ENCODE assay signal across 23 cellular contexts in genomic region chr14:99615497-99616245, GRCh38. TPM values are rescaled to one million over a fixed set of nuclear protein-coding genes. Genes with fewer than 3 reads are reported as not detected.
DNase-seq lines count a peak whose midpoint lies in the region; ATAC-seq and TF ChIP-seq lines count a peak whose summit lies in the region.
"Had no signal": no experiment of that assay in that cellular context is flagged by ENCODE, and none has a peak within 500 bp of the region (broad histone marks: within the 10 kb centered on the region; RNA-seq: fewer than 3 reads in every experiment).

No MANE protein-coding gene starts in this region.

- H4K20me1 ChIP-seq in IMR-90 (ENCODE audit: insufficient read depth, low read length), result no peaks in the 10 kb centered on the region

- no peak overlapping the region for H3K4me2 ChIP-seq in IMR-90 (ENCODE audit: low read depth, low read length)
- H3K4me2 ChIP-seq: KMS-11 had no signal

- H2BK5ac ChIP-seq in IMR-90 (ENCODE audit: low read depth, low read length, poor library complexity, severe bottlenecking), result no peak overlapping the region

- no peak overlapping the region; the same call in 1 of the 2 replicates for H4K5ac ChIP-seq in IMR-90 (ENCODE audit: low read depth, low read length)

- no peak overlapping the region for H3K18ac ChIP-seq in IMR-90 (ENCODE audit: low read depth, low read length)

- no peak overlapping the region for H2AK5ac ChIP-seq in IMR-90 (ENCODE audit: low read depth, low read length)

- no peak overlapping the region; the same call in 1 of the 2 replicates for H3K23ac ChIP-seq in IMR-90 (ENCODE audit: low read depth, low read length)

- H3K27me3 ChIP-seq in IMR-90 (ENCODE audit: control insufficient read depth, insufficient read depth, low read length), result no peaks in the 10 kb centered on the region
- no peaks in the 10 kb centered on the region for H3K27me3 ChIP-seq in effector memory CD4-positive, alpha-beta T cell (replicated peaks; ENCODE audit: control insufficient read depth, insufficient read depth, low read length, poor library complexity, severe bottlenecking)
- H3K27me3 ChIP-seq: brain microvascular endothelial cell had no signal

- TF ChIP-seq CTCF in IMR-90 (conservative IDR thresholded peaks at IDR 0.05; ENCODE audit: low read depth, low read length), result no peak

- CTCF ChIA-PET in IMR-90 (lab: Yijun Ruan, JAX), result no interaction called here

- WGBS in IMR-90 (ENCODE audit: extremely low coverage in 2 of 2, insufficient read length in 1 of 2), 2 experiments, result no CpG with 5 or more reads among the region's 8 CpGs

- no peak overlapping the region for H2AK9ac ChIP-seq in IMR-90 (replicated peaks; ENCODE audit: low read depth, low read length, poor library complexity)

- dilution Hi-C loops in IMR-90 (cut with HindIII; ENCODE audit: low sequenced_read_pairs, unreplicated experiment), result no loop called here

- H3K9me3 ChIP-seq in IMR-90 (ENCODE audit: control insufficient read depth, insufficient read depth, low read length), result no peaks in the 10 kb centered on the region
- no peaks in the 10 kb centered on the region for H3K9me3 ChIP-seq in effector memory CD4-positive, alpha-beta T cell (ENCODE audit: control insufficient read depth, low read length)
- H3K9me3 ChIP-seq: thoracic aorta had no signal

- H3K27ac ChIP-seq in IMR-90 (ENCODE audit: insufficient read depth, low read length) (no peak overlapping the region), cingulate gyrus (ENCODE audit: low read depth, low read length) (peak overlapping the region; percentile 39)
- H3K27ac ChIP-seq in effector memory CD4-positive, alpha-beta T cell (ENCODE audit: insufficient read depth, low read length, poor library complexity, severe bottlenecking), result no peak overlapping the region
- H3K27ac ChIP-seq: brain microvascular endothelial cell, coronary artery, KMS-11, thoracic aorta had no signal

- DNase-seq in DMS 273 (lab: John Stamatoyannopoulos, UW; ENCODE audit: unreplicated experiment), result peak; percentile 62
- DNase-seq in IMR-90, result no peak
- peak; percentile 69 for DNase-seq in left kidney (ENCODE audit: low read depth, low spot score)
- no peak for DNase-seq in effector memory CD4-positive, alpha-beta T cell
- DNase-seq: activated CD4-positive, alpha-beta T cell treated with anti-CD3 and anti-CD28 coated beads for 36 hours; activated T-cell treated with anti-CD3 and anti-CD28 coated beads, Interleukin-2, amount 50 U/mL, for 4 hours; brain microvascular endothelial cell; Calu3; mesenchymal stem cell; NCI-H1436; NCI-H2107; stimulated activated CD4-positive, alpha-beta T cell treated with anti-CD3 and anti-CD28 coated beads, Interleukin-12 subunit alpha, Interleukin-12 subunit beta, amount 100 ng/mL, for 4 hours; stimulated activated CD4-positive, alpha-beta T cell treated with anti-CD3 and anti-CD28 coated beads, Interleukin-4, amount 100 ng/mL, for 4 hours; stimulated activated naive CD4-positive, alpha-beta T cell treated with Interleukin-2 at 50 U/mL for 16 hours had no signal

- H3K36me3 ChIP-seq in IMR-90 (ENCODE audit: control insufficient read depth, insufficient read depth, low read length), result no peaks in the 10 kb centered on the region
- no peaks in the 10 kb centered on the region for H3K36me3 ChIP-seq in effector memory CD4-positive, alpha-beta T cell (ENCODE audit: control insufficient read depth, insufficient read depth, low read length)
- H3K36me3 ChIP-seq: brain microvascular endothelial cell, thoracic aorta had no signal

- TF ChIP-seq RAD21 in IMR-90 (IDR thresholded peaks at IDR 0.05; ENCODE audit: low read length), result no peak

- no peak overlapping the region for H3K56ac ChIP-seq in IMR-90 (ENCODE audit: extremely low read depth, insufficient read depth, low read length)

- no peak overlapping the region for H2AFZ ChIP-seq in IMR-90 (replicated peaks; ENCODE audit: low read length, poor library complexity)

- H2BK15ac ChIP-seq in IMR-90 (ENCODE audit: low read depth, low read length), result no peak overlapping the region

- no peak overlapping the region for H4K91ac ChIP-seq in IMR-90 (ENCODE audit: insufficient read depth, low read depth, low read length)

- TF ChIP-seq POLR2A in IMR-90 (IDR thresholded peaks at IDR 0.05; ENCODE audit: low read depth, low read length), result no peak

- no TSS peak for BruUV-seq in IMR-90 (replicated peaks; lab: Mats Ljungman, UMichigan)

- 0 out of 2 replicates have a peak overlapping the region, but pooled peaks have one; percentile 21 for H3K4ac ChIP-seq in IMR-90 (ENCODE audit: low read depth, low read length)

- H3K14ac ChIP-seq in IMR-90 (replicated peaks; ENCODE audit: low read depth, low read length), result no peak overlapping the region

- intact Hi-C loops in IMR-90 (cut with micrococcal nuclease), result no loop called here

- H4K8ac ChIP-seq in IMR-90 (ENCODE audit: low read depth in 2 of 2, low read length in 2 of 2), result no peak overlapping the region

- no peak overlapping the region for H3K4me3 ChIP-seq in IMR-90 (ENCODE audit: insufficient read depth, low read depth, low read length)
- no peak overlapping the region for H3K4me3 ChIP-seq in effector memory CD4-positive, alpha-beta T cell (ENCODE audit: insufficient read depth, low read depth, low read length, poor library complexity, severe bottlenecking)
- H3K4me3 ChIP-seq: coronary artery, thoracic aorta had no signal

- peaks cover 12% of the 10 kb centered on the region for H3K4me1 ChIP-seq in IMR-90 (ENCODE audit: control insufficient read depth, insufficient read depth, low read length)
- peaks cover 4% of the 10 kb centered on the region for H3K4me1 ChIP-seq in effector memory CD4-positive, alpha-beta T cell (ENCODE audit: control insufficient read depth, insufficient read depth, low read length, poor library complexity, severe bottlenecking)

- H3K79me1 ChIP-seq in IMR-90 (ENCODE audit: low read depth in 1 of 2, low read length in 2 of 2), result no peaks in the 10 kb centered on the region

- H3K9ac ChIP-seq in IMR-90 (ENCODE audit: low read depth, low read length), result no peak overlapping the region
- H3K9ac ChIP-seq: KMS-11 had no signal

- no peak overlapping the region for H2BK120ac ChIP-seq in IMR-90 (ENCODE audit: low read depth, low read length)

- no peaks in the 10 kb centered on the region; the same call in 1 of the 2 replicates for H3K9me1 ChIP-seq in IMR-90 (ENCODE audit: insufficient read depth, low read length)

- POLR2A ChIA-PET in IMR-90 (lab: Charles Lee; ENCODE audit: unreplicated experiment), result no interaction called here

- in situ Hi-C loops in IMR-90 (cut with MboI; ENCODE audit: low sequenced_read_pairs), result no loop called here

- no peak overlapping the region for H2BK20ac ChIP-seq in IMR-90 (ENCODE audit: low read depth, low read length)

- ATAC-seq in IMR-90 (ENCODE audit: low read depth), result no peak
- ATAC-seq in GM18520 (IDR thresholded peaks at IDR 0.05; ENCODE audit: unreplicated experiment), result no peak
- ATAC-seq in GM18519 (IDR thresholded peaks at IDR 0.05; ENCODE audit: low FRiP score, unreplicated experiment), result no peak
- ATAC-seq: activated CD4-positive, alpha-beta T cell treated with anti-CD3 and anti-CD28 coated beads for 36 hours; activated T-cell treated with anti-CD3 and anti-CD28 coated beads, Interleukin-2, amount 50 U/mL, for 4 hours had no signal

TF ChIP-seq in IMR-90, 13 proteins besides CTCF, POLR2A, EP300 and RAD21:
- no peak for TF ChIP-seq CEBPB (IDR thresholded peaks at IDR 0.05; ENCODE audit: low read depth, low read length)
- TF ChIP-seq, protein P1, sequence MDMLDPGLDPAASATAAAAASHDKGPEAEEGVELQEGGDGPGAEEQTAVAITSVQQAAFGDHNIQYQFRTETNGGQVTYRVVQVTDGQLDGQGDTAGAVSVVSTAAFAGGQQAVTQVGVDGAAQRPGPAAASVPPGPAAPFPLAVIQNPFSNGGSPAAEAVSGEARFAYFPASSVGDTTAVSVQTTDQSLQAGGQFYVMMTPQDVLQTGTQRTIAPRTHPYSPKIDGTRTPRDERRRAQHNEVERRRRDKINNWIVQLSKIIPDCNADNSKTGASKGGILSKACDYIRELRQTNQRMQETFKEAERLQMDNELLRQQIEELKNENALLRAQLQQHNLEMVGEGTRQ (IDR thresholded peaks at IDR 0.05; ENCODE audit: low read depth, low read length), result peak; percentile 39; the same call in 1 of the 2 replicates

RNA-seq across cellular contexts. Expression of gene CCDC85C, which starts 11.7 kb away (rescaled TPM):
- total RNA-seq in IMR-90 (2012; rRNA removed), result 13.9 and 16.0 TPM in 2 replicates
- polyA plus RNA-seq in IMR-90 (2012; rRNA removed), result 19.0 and 22.2 TPM in 2 replicates
- polyA plus RNA-seq in IMR-90 (2012; cell fraction: cytosol; rRNA removed), result 10.9 and 15.5 TPM in 2 replicates
- polyA plus RNA-seq in IMR-90 (2012; cell fraction: nucleus; rRNA removed; ENCODE audit: low replicate concordance), result 11.3 and 20.4 TPM in 2 replicates

RNA-seq across cellular contexts. Expression of gene HHIPL1, which starts 29.3 kb away (rescaled TPM):
- 0.56 and 0.72 TPM in 2 replicates for total RNA-seq in IMR-90 (2012; rRNA removed)
- polyA plus RNA-seq in IMR-90 (2012; rRNA removed), result 0.65 and 1.4 TPM in 2 replicates
- polyA plus RNA-seq in IMR-90 (2012; cell fraction: cytosol; rRNA removed), result 0.48 and 1.5 TPM in 2 replicates
- polyA plus RNA-seq in IMR-90 (2012; cell fraction: nucleus; rRNA removed; ENCODE audit: low replicate concordance), result 0.64 and 1.3 TPM in 2 replicates
- total RNA-seq: activated CD8-positive, alpha-beta memory T cell treated with anti-CD3 and anti-CD28 coated beads for 36 hours; activated T-cell treated with anti-CD3 and anti-CD28 coated beads, Interleukin-2, amount 50 U/mL, for 4 hours; Calu3; HT1080 had no signal
- polyA plus RNA-seq: CD14-positive monocyte had no signal

Comparison
In these comparisons a context has a peak if more than half of its experiments do, and no peak if none do; other contexts are left out.
1. DNase-seq: peak in DMS 273 (single experiment) and left kidney (single experiment); none in IMR-90 (single experiment) and effector memory CD4-positive, alpha-beta T cell (0 of 3).